ENCODE assay signal across 12 cellular contexts in genomic region chr19:23996549-23996948, GRCh38.
DNase-seq lines count a peak whose midpoint lies in the region; ATAC-seq, FAIRE-seq and TF ChIP-seq lines count a peak whose summit lies in the region.
"Had no signal": no experiment of that assay in that cellular context is flagged by ENCODE, and none has a peak within 500 bp of the region (broad histone marks: within the 10 kb centered on the region; RNA-seq: fewer than 3 reads in every experiment).

No MANE protein-coding gene starts in this region.

- peak in 1 of 2 experiments; percentile 79; a peak in 3 of 6 replicates for ATAC-seq in A549
- ATAC-seq: gastroesophageal sphincter had no signal

- H3K4me3 ChIP-seq in A549 (no peak overlapping the region), PC-9 (no peak overlapping the region), fibroblast of villous mesenchyme (ENCODE audit: low read depth, low read length) (no peak overlapping the region), spleen (no peak overlapping the region)
- H3K4me3 ChIP-seq: gastroesophageal sphincter, SK-N-MC had no signal

- POLR2A ChIA-PET in A549 (lab: Yijun Ruan, JAX) (no interaction called here), PC-9 (lab: Charles Lee; ENCODE audit: unreplicated experiment) (no interaction called here)

- H3K9me2 ChIP-seq in PC-9 (ENCODE audit: insufficient read depth) = no peaks in the 10 kb centered on the region

- no peaks in the 10 kb centered on the region for H3K27me3 ChIP-seq in PC-9 (ENCODE audit: insufficient read depth, low read depth)
- H3K27me3 ChIP-seq in spleen (replicated peaks in 1 of 7) = no peaks in the 10 kb centered on the region
- H3K27me3 ChIP-seq: gastroesophageal sphincter, neutrophil had no signal

- TF ChIP-seq CTCF in A549 (IDR thresholded peaks at IDR 0.05) = no peak
- TF ChIP-seq CTCF in PC-9 (conservative IDR thresholded peaks at IDR 0.05) = peak; percentile 64
- peak; percentile 29 for TF ChIP-seq CTCF in fibroblast of villous mesenchyme (IDR thresholded peaks at IDR 0.05; ENCODE audit: insufficient read depth, low read depth, low read length)
- peak in 5 of 11 experiments; percentile 29 to 42 (median 35) for TF ChIP-seq CTCF in spleen (IDR thresholded peaks at IDR 0.05 in 8 of 11, conservative IDR thresholded peaks at IDR 0.05 in 3 of 11)

- FAIRE-seq in A549 (lab: Jason Lieb, UNC) (no peak), HTR-8/SVneo (lab: Jason Lieb, UNC) (no peak), urothelium cell line (lab: Jason Lieb, UNC) (no peak)

- peak in 1 of 2 experiments; percentile 15; a peak in 1 of 5 replicates for TF ChIP-seq RAD21 in A549 (conservative IDR thresholded peaks at IDR 0.05 in 1 of 2, IDR thresholded peaks at IDR 0.05 in 1 of 2)

- TF ChIP-seq POLR2A in A549 (IDR thresholded peaks at IDR 0.05; ENCODE audit: low read length) (no peak), spleen (IDR thresholded peaks at IDR 0.05) (no peak)

- H3K79me2 ChIP-seq in PC-9 (ENCODE audit: low read depth) = no peaks in the 10 kb centered on the region

- BruUV-seq in PC-9 (replicated peaks; lab: Mats Ljungman, UMichigan) = no TSS peak

- H3K4me1 ChIP-seq in A549 (no peaks in the 10 kb centered on the region), PC-9 (replicated peaks; ENCODE audit: insufficient read depth) (peaks cover 27% of the 10 kb centered on the region), spleen (no peaks in the 10 kb centered on the region)
- H3K4me1 ChIP-seq: gastroesophageal sphincter had no signal

- 28% methylated on average over 7 of the region's 7 CpGs for WGBS in A549 (ENCODE audit: missing lambda C conversion rate)
- 69 to 75% (median 73%) methylated on average over 7 of the region's 7 CpGs for WGBS in spleen, 5 donors

- CTCF ChIA-PET in A549 (lab: Yijun Ruan, JAX) (no interaction called here), PC-9 (lab: Charles Lee) (no interaction called here)

- peak; percentile 35 to 48 for DNase-seq in A549 (ENCODE audit: low read depth in 1 of 2, low spot score in 1 of 2)
- DNase-seq in ELF-1 (ENCODE audit: low read depth, low spot score) = peak; percentile 50
- DNase-seq in PC-9 = no peak
- DNase-seq in fibroblast of villous mesenchyme (ENCODE audit: low read depth) = no peak
- DNase-seq in foreskin melanocyte = no peak
- DNase-seq in HTR-8/SVneo (ENCODE audit: insufficient read length, low spot score) = no peak
- no peak for DNase-seq in urothelium cell line (ENCODE audit: low spot score)
- no peak for DNase-seq in spleen
- DNase-seq: activated naive CD4-positive, alpha-beta T cell treated with Interleukin-2 at 50 U/mL for 16 hours had no signal

- no peak for TF ChIP-seq EP300 in A549 (IDR thresholded peaks at IDR 0.05)

- H3K9me3 ChIP-seq in A549 = peaks cover 68% of the 10 kb centered on the region
- peaks cover 40% of the 10 kb centered on the region for H3K9me3 ChIP-seq in PC-9 (ENCODE audit: insufficient read depth, low read depth)
- H3K9me3 ChIP-seq in spleen = peaks cover 0 to 73% (median 22%) of the 10 kb centered on the region in 8 donors
- H3K9me3 ChIP-seq: neutrophil had no signal

- intact Hi-C loops in PC-9 (cut with micrococcal nuclease; ENCODE audit: unreplicated experiment) (no loop called here), spleen (cut with DNase I; ENCODE audit: low total_unique reads) (no loop called here)

- H3K4me2 ChIP-seq in A549 = no peak overlapping the region
- no peak overlapping the region for H3K4me2 ChIP-seq in PC-9

- no peaks in the 10 kb centered on the region for H4K20me1 ChIP-seq in PC-9 (ENCODE audit: insufficient read depth)

- H3F3A ChIP-seq in PC-9 (ENCODE audit: insufficient read depth, low read depth) = peaks cover 18% of the 10 kb centered on the region; the same call in 1 of the 2 replicates

- no peaks in the 10 kb centered on the region; the same call in 1 of the 2 replicates for H3K36me3 ChIP-seq in PC-9 (ENCODE audit: low read depth)
- no peaks in the 10 kb centered on the region for H3K36me3 ChIP-seq in spleen
- H3K36me3 ChIP-seq: gastroesophageal sphincter, neutrophil had no signal

- H3K27ac ChIP-seq in A549 (no peak overlapping the region), PC-9 (no peak overlapping the region), spleen (no peak overlapping the region)
- H3K27ac ChIP-seq: gastroesophageal sphincter, neutrophil, SK-N-MC had no signal

- H2AFZ ChIP-seq in PC-9 = no peak overlapping the region

TF ChIP-seq in A549, 52 proteins besides CTCF, POLR2A, EP300 and RAD21:
- TF ChIP-seq FOSL2 (IDR thresholded peaks at IDR 0.05) (no peak), FOSL2 (CRISPR knock-in tag; IDR thresholded peaks at IDR 0.05) (no peak), FOSB (CRISPR knock-in tag; IDR thresholded peaks at IDR 0.05) (no peak), HEYL (CRISPR knock-in tag; IDR thresholded peaks at IDR 0.05) (no peak), NFE2L2 (conservative IDR thresholded peaks at IDR 0.05; ENCODE audit: low read length) (no peak), GATA3 (IDR thresholded peaks at IDR 0.05; ENCODE audit: borderline replicate concordance) (no peak), ELK1 (IDR thresholded peaks at IDR 0.05; ENCODE audit: low read depth, low read length) (no peak), RFX5 (IDR thresholded peaks at IDR 0.05) (no peak), CHD2 (IDR thresholded peaks at IDR 0.05; ENCODE audit: low read length, partially characterized antibody) (no peak), JUNB (IDR thresholded peaks at IDR 0.05) (no peak)

Comparison
In these comparisons a context has a peak if more than half of its experiments do, and no peak if none do; other contexts are left out.
1. DNase-seq: peak in A549 (2 of 2) and ELF-1 (single experiment); none in PC-9 (0 of 2), fibroblast of villous mesenchyme (single experiment), foreskin melanocyte (single experiment), HTR-8/SVneo (single experiment), urothelium cell line (single experiment) and spleen (single experiment).